Comparison of ENCODE assay signal across 1 cellular context in genomic region chr17:39617100-39617445, GRCh38.
TF ChIP-seq lines count a peak whose summit lies in the region.

No MANE protein-coding gene starts in this region.

TF ChIP-seq in SK-N-SH, 30 proteins besides CTCF, POLR2A, EP300 and RAD21 (continued from another document):
- TF ChIP-seq, protein P1, sequence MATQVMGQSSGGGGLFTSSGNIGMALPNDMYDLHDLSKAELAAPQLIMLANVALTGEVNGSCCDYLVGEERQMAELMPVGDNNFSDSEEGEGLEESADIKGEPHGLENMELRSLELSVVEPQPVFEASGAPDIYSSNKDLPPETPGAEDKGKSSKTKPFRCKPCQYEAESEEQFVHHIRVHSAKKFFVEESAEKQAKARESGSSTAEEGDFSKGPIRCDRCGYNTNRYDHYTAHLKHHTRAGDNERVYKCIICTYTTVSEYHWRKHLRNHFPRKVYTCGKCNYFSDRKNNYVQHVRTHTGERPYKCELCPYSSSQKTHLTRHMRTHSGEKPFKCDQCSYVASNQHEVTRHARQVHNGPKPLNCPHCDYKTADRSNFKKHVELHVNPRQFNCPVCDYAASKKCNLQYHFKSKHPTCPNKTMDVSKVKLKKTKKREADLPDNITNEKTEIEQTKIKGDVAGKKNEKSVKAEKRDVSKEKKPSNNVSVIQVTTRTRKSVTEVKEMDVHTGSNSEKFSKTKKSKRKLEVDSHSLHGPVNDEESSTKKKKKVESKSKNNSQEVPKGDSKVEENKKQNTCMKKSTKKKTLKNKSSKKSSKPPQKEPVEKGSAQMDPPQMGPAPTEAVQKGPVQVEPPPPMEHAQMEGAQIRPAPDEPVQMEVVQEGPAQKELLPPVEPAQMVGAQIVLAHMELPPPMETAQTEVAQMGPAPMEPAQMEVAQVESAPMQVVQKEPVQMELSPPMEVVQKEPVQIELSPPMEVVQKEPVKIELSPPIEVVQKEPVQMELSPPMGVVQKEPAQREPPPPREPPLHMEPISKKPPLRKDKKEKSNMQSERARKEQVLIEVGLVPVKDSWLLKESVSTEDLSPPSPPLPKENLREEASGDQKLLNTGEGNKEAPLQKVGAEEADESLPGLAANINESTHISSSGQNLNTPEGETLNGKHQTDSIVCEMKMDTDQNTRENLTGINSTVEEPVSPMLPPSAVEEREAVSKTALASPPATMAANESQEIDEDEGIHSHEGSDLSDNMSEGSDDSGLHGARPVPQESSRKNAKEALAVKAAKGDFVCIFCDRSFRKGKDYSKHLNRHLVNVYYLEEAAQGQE (IDR thresholded peaks at IDR 0.05; ENCODE audit: low read depth, low read length), result no peak
- TF ChIP-seq TAF1 (IDR thresholded peaks at IDR 0.05; ENCODE audit: borderline replicate concordance, low read depth, low read length) (no peak), FOSL2 (IDR thresholded peaks at IDR 0.05; ENCODE audit: borderline replicate concordance, low read depth) (no peak), YY1 (IDR thresholded peaks at IDR 0.05; ENCODE audit: low read depth) (no peak), SMC3 (IDR thresholded peaks at IDR 0.05; ENCODE audit: low read depth, low read length) (no peak), GABPA (IDR thresholded peaks at IDR 0.05; ENCODE audit: low read depth) (no peak), JUND (IDR thresholded peaks at IDR 0.05) (no peak), POLR2AphosphoS5 (IDR thresholded peaks at IDR 0.05; ENCODE audit: low read depth, low read length) (no peak), USF2 (IDR thresholded peaks at IDR 0.05; ENCODE audit: borderline replicate concordance, low read depth, low read length) (no peak), NRF1 (IDR thresholded peaks at IDR 0.05; ENCODE audit: low read depth, low read length) (no peak), MEF2A (IDR thresholded peaks at IDR 0.05; ENCODE audit: borderline replicate concordance, low read depth) (no peak), NFIC (IDR thresholded peaks at IDR 0.05; ENCODE audit: borderline replicate concordance) (no peak), RFX5 (IDR thresholded peaks at IDR 0.05; ENCODE audit: low read length) (no peak), CHD2 (IDR thresholded peaks at IDR 0.05; ENCODE audit: low read length, partially characterized antibody) (no peak)
- TF ChIP-seq, protein P2, sequence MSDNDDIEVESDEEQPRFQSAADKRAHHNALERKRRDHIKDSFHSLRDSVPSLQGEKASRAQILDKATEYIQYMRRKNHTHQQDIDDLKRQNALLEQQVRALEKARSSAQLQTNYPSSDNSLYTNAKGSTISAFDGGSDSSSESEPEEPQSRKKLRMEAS (IDR thresholded peaks at IDR 0.05; ENCODE audit: low read depth), result no peak
